ENCODE assay signal across 26 cellular contexts in the genomic region with DNA sequence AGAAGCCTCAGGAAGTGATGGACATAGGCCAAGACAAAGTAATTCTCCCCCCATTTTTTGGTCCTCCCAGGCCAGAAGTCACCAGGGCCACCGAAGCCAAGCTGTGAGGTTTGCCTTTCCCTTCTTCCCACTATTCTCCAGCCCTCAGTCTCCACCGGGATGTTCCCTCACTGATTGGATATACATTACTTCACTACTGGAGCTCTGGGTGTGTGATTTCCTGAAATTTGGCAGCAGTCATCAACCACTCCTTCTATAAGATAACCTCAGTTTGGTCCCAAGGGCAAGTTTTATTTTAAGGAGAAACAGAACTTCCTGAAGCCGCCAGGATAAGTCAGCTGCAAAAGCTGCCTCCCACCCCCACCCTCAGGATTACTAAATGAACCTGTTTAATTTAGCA. TPM values are rescaled to one million over a fixed set of nuclear protein-coding genes. Genes with fewer than 3 reads are reported as not detected.
"Had no signal": no experiment of that assay in that cellular context is flagged by ENCODE, and none has a peak within 500 bp of the region (broad histone marks: within the 10 kb centered on the region; RNA-seq: fewer than 3 reads in every experiment).

No MANE protein-coding gene starts in this region.

- H3K4me3 ChIP-seq: ascending aorta, cardiac muscle cell, pancreas, prostate gland, transverse colon, vagina had no signal

- H3K36me3 ChIP-seq: ascending aorta, cardiac muscle cell, neutrophil, pancreas, prostate gland, transverse colon, vagina had no signal

- FAIRE-seq: islet of Langerhans, pancreas, TTC549 had no signal

- H3K27ac ChIP-seq: ascending aorta, cardiac muscle cell, neutrophil, pancreas, prostate gland, transverse colon, vagina, VCaP had no signal

- H3K9me3 ChIP-seq: ascending aorta, neutrophil, pancreas, prostate gland, transverse colon, vagina had no signal

- H3K27me3 ChIP-seq: ascending aorta, cardiac muscle cell, neutrophil, pancreas, transverse colon, vagina had no signal

- DNase-seq: activated CD4-positive, alpha-beta T cell treated with anti-CD3 and anti-CD28 coated beads for 4 hours; activated CD4-positive, alpha-beta T cell treated with anti-CD3 and anti-CD28 coated beads, Interleukin-2, amount 50 U/mL, for 4 hours; activated CD8-positive, alpha-beta memory T cell treated with anti-CD3 and anti-CD28 coated beads, Interleukin-2, amount 50 U/mL, for 4 hours; activated effector memory CD4-positive, alpha-beta T cell treated with anti-CD3 and anti-CD28 coated beads, Interleukin-2, amount 50 U/mL, for 16 hours; activated naive CD4-positive, alpha-beta T cell treated with anti-CD3 and anti-CD28 coated beads, Interleukin-2, amount 10 ng/mL, durations not matched to agents 7 days and 5 days; activated naive CD8-positive, alpha-beta T cell treated with anti-CD3 and anti-CD28 coated beads, Interleukin-2, amount 10 ng/mL, durations not matched to agents 7 days and 5 days; activated T-cell treated with anti-CD3 and anti-CD28 coated beads, Interleukin-2, amount 50 U/mL, for 1 hour; cortex of kidney; effector memory CD8-positive, alpha-beta T cell; foreskin melanocyte; mammary epithelial cell; pancreas; retina; stimulated activated CD4-positive, alpha-beta T cell treated with anti-CD3 and anti-CD28 coated beads, Interleukin-15, amount 100 ng/mL, for 24 hours; stimulated activated naive CD4-positive, alpha-beta T cell treated with Interleukin-2 at 50 U/mL for 16 hours; T-helper 9 cell; transverse colon had no signal

- ATAC-seq: effector memory CD8-positive, alpha-beta T cell; pancreas had no signal

- H3K4me1 ChIP-seq: ascending aorta, pancreas, prostate gland, transverse colon had no signal

RNA-seq across cellular contexts. Expression of a gene that starts 11.3 kb away (rescaled TPM):
- total RNA-seq: activated naive CD8-positive, alpha-beta T cell treated with anti-CD3 and anti-CD28 coated beads, Interleukin-2, amount 10 ng/mL, durations not matched to agents 7 days and 5 days; activated T-helper 1 cell treated with anti-CD3 and anti-CD28 coated beads, Interleukin-12 subunit alpha, Interleukin-12 subunit beta, Interleukin-2, Interleukin-4 antibody, amounts not matched to agents 30 ng/mL and 10 ng/mL and 1 ng/mL, durations not matched to agents 14 hours and 24 hours and 36 hours had no signal
